In genomic region chr3:70775257-70775656, GRCh38 we compare ENCODE assay signal across 20 cellular contexts.
DNase-seq lines count a peak whose midpoint lies in the region; ATAC-seq, FAIRE-seq and TF ChIP-seq lines count a peak whose summit lies in the region.
"Had no signal": no experiment of that assay in that cellular context is flagged by ENCODE, and none has a peak within 500 bp of the region (broad histone marks: within the 10 kb centered on the region; RNA-seq: fewer than 3 reads in every experiment).

No MANE protein-coding gene starts in this region.

- H3F3A ChIP-seq in GM23338 (replicated peaks; ENCODE audit: low read depth), result no peaks in the 10 kb centered on the region

- no peak overlapping the region for H3K9ac ChIP-seq in K562 (ENCODE audit: insufficient read depth in 1 of 2, low read depth in 2 of 2, low read length in 2 of 2)
- H3K9ac ChIP-seq: BLaER1 treated with 17β-estradiol and CSF1 and Interleukin-3, amounts not matched to agents 10 nM and 100 nM had no signal

- TF ChIP-seq EP300 in A549 (IDR thresholded peaks at IDR 0.05) (no peak), K562 (IDR thresholded peaks at IDR 0.05; ENCODE audit: low read length) (no peak)

- TF ChIP-seq CTCF in A549 (IDR thresholded peaks at IDR 0.05) (no peak), GM23338 (conservative IDR thresholded peaks at IDR 0.05; ENCODE audit: low read depth in 2 of 2) (no peak), K562 (IDR thresholded peaks at IDR 0.05 in 2 of 3, conservative IDR thresholded peaks at IDR 0.05 in 1 of 3; ENCODE audit: insufficient read depth in 2 of 3, low read depth in 1 of 3, low read length in 3 of 3) (no peak)

- H3K36me3 ChIP-seq in GM23338 (ENCODE audit: insufficient read depth) (no peaks in the 10 kb centered on the region; the same call in 1 of the 2 replicates), K562 (ENCODE audit: control insufficient read depth, insufficient read depth, low read length) (no peaks in the 10 kb centered on the region)
- H3K36me3 ChIP-seq: BLaER1 treated with 17β-estradiol and CSF1 and Interleukin-3, amounts not matched to agents 10 nM and 100 nM had no signal

- H3K4me1 Mint-ChIP-seq in GM23338, result peaks cover 9% of the 10 kb centered on the region; the same call in 2 of the 3 replicates
- H3K4me1 Mint-ChIP-seq: B cell had no signal

- WGBS in A549 (ENCODE audit: missing lambda C conversion rate), result 39% methylated on average over 4 of the region's 4 CpGs
- WGBS in K562 (ENCODE audit: insufficient coverage, low coverage, missing lambda C conversion rate), result 0% methylated on average over 3 of the region's 4 CpGs

- TF ChIP-seq POLR2A in A549 (IDR thresholded peaks at IDR 0.05; ENCODE audit: low read length), result no peak
- TF ChIP-seq POLR2A in K562 (conservative IDR thresholded peaks at IDR 0.05), result no peak

- TF ChIP-seq RAD21 in A549 (conservative IDR thresholded peaks at IDR 0.05 in 1 of 2, IDR thresholded peaks at IDR 0.05 in 1 of 2) (no peak), K562 (CRISPR knock-in tag; conservative IDR thresholded peaks at IDR 0.05 in 1 of 2, IDR thresholded peaks at IDR 0.05 in 1 of 2) (no peak)

- H3K9me3 ChIP-seq in A549 (no peaks in the 10 kb centered on the region), K562 (replicated peaks; ENCODE audit: control insufficient read depth, insufficient read depth, low read depth, low read length) (no peaks in the 10 kb centered on the region)
- H3K9me3 ChIP-seq: Caco-2 had no signal

- POLR2A ChIA-PET in A549 (lab: Yijun Ruan, JAX), result no interaction called here
- POLR2A ChIA-PET in K562 (lab: Yijun Ruan, JAX), result no interaction called here

- no TSS peak for BruUV-seq in K562 (replicated peaks; lab: Mats Ljungman, UMichigan)

- no peaks in the 10 kb centered on the region for H3K9me3 Mint-ChIP-seq in GM23338
- H3K9me3 Mint-ChIP-seq: CD4-positive, alpha-beta T cell had no signal

- H4K20me1 ChIP-seq in GM23338 (replicated peaks; ENCODE audit: insufficient read depth) (no peaks in the 10 kb centered on the region), K562 (replicated peaks; ENCODE audit: control insufficient read depth, insufficient read depth, low read length) (no peaks in the 10 kb centered on the region)
- H4K20me1 ChIP-seq: BLaER1 treated with 17β-estradiol and CSF1 and Interleukin-3, amounts not matched to agents 10 nM and 100 nM had no signal

- CTCF ChIA-PET in A549 (lab: Yijun Ruan, JAX), result no interaction called here
- CTCF ChIA-PET in K562 (lab: Yijun Ruan, JAX; ENCODE audit: low intra/inter-chr PET ratio), result no interaction called here

- H3K4me1 ChIP-seq in A549 (no peaks in the 10 kb centered on the region), GM23338 (ENCODE audit: insufficient read depth) (peaks cover 7% of the 10 kb centered on the region), K562 (replicated peaks in 1 of 2; ENCODE audit: control insufficient read depth in 2 of 2, insufficient read depth in 2 of 2, low read length in 2 of 2) (no peaks in the 10 kb centered on the region)
- H3K4me1 ChIP-seq: Caco-2 had no signal

- no peak overlapping the region for H3K4me3 ChIP-seq in A549
- no peak overlapping the region for H3K4me3 ChIP-seq in GM23338
- H3K4me3 ChIP-seq in K562, result no peak overlapping the region
- H3K4me3 ChIP-seq: BLaER1 treated with 17β-estradiol and CSF1 and Interleukin-3, amounts not matched to agents 10 nM and 100 nM had no signal

- no peaks in the 10 kb centered on the region for H3K27me3 ChIP-seq in GM23338 (ENCODE audit: insufficient read depth)
- no peaks in the 10 kb centered on the region for H3K27me3 ChIP-seq in K562 (ENCODE audit: control insufficient read depth in 2 of 2, insufficient read depth in 2 of 2, low read length in 2 of 2)
- H3K27me3 ChIP-seq: BLaER1 treated with 17β-estradiol and CSF1 and Interleukin-3, amounts not matched to agents 10 nM and 100 nM had no signal

- no peak overlapping the region for H3K27ac ChIP-seq in A549
- no peak overlapping the region for H3K27ac ChIP-seq in GM23338 (ENCODE audit: low read depth)
- no peak overlapping the region for H3K27ac ChIP-seq in K562 (ENCODE audit: extremely low read depth, low read depth, low read length)
- H3K27ac ChIP-seq: BLaER1 treated with 17β-estradiol and CSF1 and Interleukin-3, amounts not matched to agents 10 nM and 100 nM; C4-2B had no signal

- no peak for FAIRE-seq in A549 (lab: Jason Lieb, UNC)
- FAIRE-seq in K562 (lab: Jason Lieb, UNC), result no peak
- FAIRE-seq: A204.1, D721Med, G401.6, GM12891 had no signal

- DNase-seq in A549 (ENCODE audit: low read depth in 1 of 2, low spot score in 1 of 2) (no peak), GM23338 (ENCODE audit: low spot score) (no peak), K562 (ENCODE audit: extremely low read depth in 1 of 4, low spot score in 3 of 4) (no peak)
- no peak for DNase-seq in activated naive CD4-positive, alpha-beta T cell treated with anti-CD3 and anti-CD28 coated beads, Interleukin-2, amount 50 U/mL, for 16 hours
- DNase-seq: 8988T; AML-193; Caco-2; Calu3; CD4-positive, alpha-beta T cell; CD8-positive, alpha-beta T cell; DMS79 treated with DMSO at 0.1 percent for 48 hours; GF-D8 had no signal

- no peaks in the 10 kb centered on the region for H3K79me2 ChIP-seq in GM23338 (replicated peaks; ENCODE audit: insufficient read depth)
- H3K79me2 ChIP-seq in K562 (ENCODE audit: control insufficient read depth, insufficient read depth, low read length), result no peaks in the 10 kb centered on the region

- H3K9me1 ChIP-seq in K562 (ENCODE audit: control insufficient read depth, insufficient read depth, low read length), result no peaks in the 10 kb centered on the region

- no peaks in the 10 kb centered on the region for H3K9me2 ChIP-seq in GM23338 (ENCODE audit: insufficient read depth)

- no peaks in the 10 kb centered on the region for H3K36me3 Mint-ChIP-seq in GM23338 (ENCODE audit: low read depth)
- H3K36me3 Mint-ChIP-seq: CD8-positive, alpha-beta T cell had no signal

- no peak overlapping the region for H3K4me2 ChIP-seq in A549
- no peak overlapping the region for H3K4me2 ChIP-seq in GM23338
- H3K4me2 ChIP-seq in K562 (ENCODE audit: insufficient read depth, low read length), result no peak overlapping the region
- H3K4me2 ChIP-seq: BLaER1 treated with 17β-estradiol and CSF1 and Interleukin-3, amounts not matched to agents 10 nM and 100 nM had no signal

- no peak overlapping the region for H3K27ac Mint-ChIP-seq in GM23338
- H3K27ac Mint-ChIP-seq: B cell; CD4-positive, alpha-beta T cell; CD8-positive, alpha-beta T cell had no signal

- H2AFZ ChIP-seq in GM23338 (0 out of 2 replicates have a peak overlapping the region, but pooled peaks have one; percentile 15), K562 (ENCODE audit: low read depth, low read length) (no peak overlapping the region)

- ATAC-seq in A549 (no peak), GM23338 (no peak), K562 (no peak), GM18870 (IDR thresholded peaks at IDR 0.05; ENCODE audit: unreplicated experiment) (no peak)
- ATAC-seq: CD8-positive, alpha-beta T cell had no signal

- in situ Hi-C loops in K562 (cut with MboI), result no loop called here

- H3K4me3 Mint-ChIP-seq in GM23338, result no peak overlapping the region
- H3K4me3 Mint-ChIP-seq: B cell; CD4-positive, alpha-beta T cell; CD8-positive, alpha-beta T cell had no signal

- no peaks in the 10 kb centered on the region for H3K27me3 Mint-ChIP-seq in GM23338 (ENCODE audit: insufficient read depth, low read depth, poor library complexity)

- intact Hi-C loops in K562 (cut with micrococcal nuclease), result no loop called here

TF ChIP-seq in A549, 52 proteins besides CTCF, POLR2A, EP300 and RAD21:
- TF ChIP-seq TFCP2L1 (CRISPR knock-in tag; IDR thresholded peaks at IDR 0.05), result no peak
- no peak for TF ChIP-seq E2F6 (IDR thresholded peaks at IDR 0.05; ENCODE audit: borderline replicate concordance, low read depth)
- TF ChIP-seq ZNF302 (CRISPR knock-in tag; IDR thresholded peaks at IDR 0.05), result no peak
- TF ChIP-seq MAFK (IDR thresholded peaks at IDR 0.05; ENCODE audit: partially characterized antibody), result peak; percentile 66

TF ChIP-seq in K562, 482 proteins besides CTCF, POLR2A, EP300 and RAD21 (continues in another document):
- TF ChIP-seq UBTF (IDR thresholded peaks at IDR 0.05; ENCODE audit: borderline replicate concordance in 1 of 2, low read depth in 2 of 2, low read length in 2 of 2) (no peak), HDAC6 (IDR thresholded peaks at IDR 0.05; ENCODE audit: low read depth, low read length) (no peak), HNRNPK (IDR thresholded peaks at IDR 0.05; ENCODE audit: low read depth, low read length, poor library complexity, severe bottlenecking) (no peak), ZC3H4 (CRISPR knock-in tag; IDR thresholded peaks at IDR 0.05; ENCODE audit: borderline replicate concordance) (no peak), MNT (conservative IDR thresholded peaks at IDR 0.05) (no peak), ARNT (IDR thresholded peaks at IDR 0.05) (no peak), SMARCA5 (IDR thresholded peaks at IDR 0.05) (no peak), SIX5 (IDR thresholded peaks at IDR 0.05; ENCODE audit: borderline replicate concordance in 1 of 2, insufficient read depth in 1 of 2, low read depth in 1 of 2, low read length in 2 of 2) (no peak)

Comparison
In these comparisons a context has a peak if more than half of its experiments do, and no peak if none do; other contexts are left out.
1. Of the 35 proteins assayed by ChIP-seq in both K562 and A549: peak only in K562: none; only in A549: MAFK; in both: none; in neither: 34.